23 cellular contexts compared by ENCODE assay signal in the genomic region with DNA sequence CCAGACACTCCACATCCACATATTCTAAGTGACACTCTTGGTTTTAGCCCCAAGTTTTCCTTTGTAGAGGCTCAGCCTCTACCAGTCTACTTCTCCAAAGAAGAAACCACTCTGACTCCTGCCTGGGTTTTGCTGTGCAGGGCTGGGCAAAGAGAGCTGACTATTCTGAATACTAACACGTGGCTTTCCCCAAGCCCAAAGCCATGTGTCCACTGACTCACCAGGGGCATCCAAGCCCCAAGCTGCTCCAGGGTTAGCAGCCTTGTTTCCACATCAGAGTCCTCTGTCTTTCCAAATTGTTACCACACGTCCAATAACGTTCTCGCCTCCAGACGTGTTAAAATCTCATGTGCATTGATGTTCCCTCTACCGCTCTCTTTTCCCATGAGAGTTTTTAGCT. TPM values are rescaled to one million over a fixed set of nuclear protein-coding genes. Genes with fewer than 3 reads are reported as not detected.
"Had no signal": no experiment of that assay in that cellular context is flagged by ENCODE, and none has a peak within 500 bp of the region (broad histone marks: within the 10 kb centered on the region; RNA-seq: fewer than 3 reads in every experiment).

No MANE protein-coding gene starts in this region.

- H3K9me3 ChIP-seq: ascending aorta, pancreas, upper lobe of left lung had no signal

- H3K4me3 Mint-ChIP-seq: activated CD4-positive, alpha-beta T cell treated with anti-CD3 and anti-CD28 coated beads, Interleukin-2, amount 10 ng/mL, durations not matched to agents 24 days and 14 days; activated T-cell treated with anti-CD3 and anti-CD28 coated beads, Interleukin-2, amount 50 U/mL, for 72 hours; mesothelial cell of epicardium had no signal

- H3K4me3 ChIP-seq: ascending aorta, pancreas, skin epidermis, upper lobe of left lung had no signal

- H3K4me1 ChIP-seq: ascending aorta, pancreas, upper lobe of left lung had no signal

- DNase-seq: activated CD4-positive, alpha-beta T cell treated with anti-CD3 and anti-CD28 coated beads, Interleukin-2, amount 10 ng/mL, durations not matched to agents 24 days and 14 days; activated CD4-positive, CD25-positive, alpha-beta regulatory T cell; activated CD8-positive, alpha-beta memory T cell treated with anti-CD3 and anti-CD28 coated beads, Interleukin-2, amount 50 U/mL, for 48 hours; activated gamma-delta T cell; activated T-cell treated with anti-CD3 and anti-CD28 coated beads, Interleukin-2, amount 50 U/mL, for 72 hours; dermis blood vessel endothelial cell; glutamatergic neuron; hypothalamus; kidney; pancreas; retina; SIG-M5; stimulated activated CD4-positive, alpha-beta T cell treated with anti-CD3 and anti-CD28 coated beads, Interleukin-15, amount 100 ng/mL, for 24 hours; stimulated activated CD4-positive, alpha-beta T cell treated with anti-CD3 and anti-CD28 coated beads, Interleukin-4, amount 100 ng/mL, for 24 hours; stimulated activated naive CD4-positive, alpha-beta T cell treated with Interleukin-2 at 50 U/mL for 16 hours; T-helper 2 cell; upper lobe of left lung had no signal

- H3K27me3 Mint-ChIP-seq: activated CD4-positive, alpha-beta T cell treated with anti-CD3 and anti-CD28 coated beads, Interleukin-2, amount 10 ng/mL, durations not matched to agents 24 days and 14 days had no signal

- H3K4me1 Mint-ChIP-seq: activated CD4-positive, alpha-beta T cell treated with anti-CD3 and anti-CD28 coated beads, Interleukin-2, amount 10 ng/mL, durations not matched to agents 24 days and 14 days; mesothelial cell of epicardium had no signal

- H3K36me3 ChIP-seq: ascending aorta, pancreas, upper lobe of left lung had no signal

- H3K27me3 ChIP-seq: ascending aorta, pancreas, upper lobe of left lung had no signal

- H3K9me3 Mint-ChIP-seq: activated CD4-positive, alpha-beta T cell treated with anti-CD3 and anti-CD28 coated beads, Interleukin-2, amount 10 ng/mL, durations not matched to agents 24 days and 14 days; activated T-cell treated with anti-CD3 and anti-CD28 coated beads, Interleukin-2, amount 50 U/mL, for 72 hours; mesothelial cell of epicardium had no signal

- H3K27ac ChIP-seq: ascending aorta, epithelial cell of prostate, pancreas, upper lobe of left lung had no signal

- ATAC-seq: activated T-cell treated with anti-CD3 and anti-CD28 coated beads, Interleukin-2, amount 50 U/mL, for 72 hours had no signal

- H3K27ac Mint-ChIP-seq: activated CD4-positive, alpha-beta T cell treated with anti-CD3 and anti-CD28 coated beads, Interleukin-2, amount 10 ng/mL, durations not matched to agents 24 days and 14 days; activated T-cell treated with anti-CD3 and anti-CD28 coated beads, Interleukin-2, amount 50 U/mL, for 72 hours; mesothelial cell of epicardium had no signal

- H3K36me3 Mint-ChIP-seq: mesothelial cell of epicardium had no signal

RNA-seq across cellular contexts. Expression of a gene that starts 8.7 kb away (rescaled TPM):
- total RNA-seq: activated CD4-positive, alpha-beta T cell treated with anti-CD3 and anti-CD28 coated beads, Interleukin-2, amount 10 ng/mL, durations not matched to agents 24 days and 14 days; activated T-cell treated with anti-CD3 and anti-CD28 coated beads, Interleukin-2, amount 50 U/mL, for 72 hours; ascending aorta; chondrocyte; dermis blood vessel endothelial cell; kidney; liver; mesothelial cell of epicardium; pancreas; upper lobe of left lung had no signal
- polyA plus RNA-seq: liver, pancreas had no signal
